Comparison of ENCODE assay signal across 1 cellular context in genomic region chr1:206635983-206636354, GRCh38.
TF ChIP-seq lines count a peak whose summit lies in the region.

No MANE protein-coding gene starts in this region.

TF ChIP-seq in HepG2, 621 proteins besides CTCF, POLR2A, EP300 and RAD21:
- no peak for TF ChIP-seq JUND (CRISPR knock-in tag; IDR thresholded peaks at IDR 0.05)
